In genomic region chr14:75002392-75003249, GRCh38 we compare ENCODE assay signal across 1 cellular context.
TF ChIP-seq lines count a peak whose summit lies in the region.

TSS of gene EIF2B2 (plus strand) at chr14:75002921. CDS start at chr14:75002991, 70 bp downstream.

TF ChIP-seq in GM12878, 131 proteins besides CTCF, POLR2A, EP300 and RAD21 (continued from another document):
- TF ChIP-seq, protein P1, sequence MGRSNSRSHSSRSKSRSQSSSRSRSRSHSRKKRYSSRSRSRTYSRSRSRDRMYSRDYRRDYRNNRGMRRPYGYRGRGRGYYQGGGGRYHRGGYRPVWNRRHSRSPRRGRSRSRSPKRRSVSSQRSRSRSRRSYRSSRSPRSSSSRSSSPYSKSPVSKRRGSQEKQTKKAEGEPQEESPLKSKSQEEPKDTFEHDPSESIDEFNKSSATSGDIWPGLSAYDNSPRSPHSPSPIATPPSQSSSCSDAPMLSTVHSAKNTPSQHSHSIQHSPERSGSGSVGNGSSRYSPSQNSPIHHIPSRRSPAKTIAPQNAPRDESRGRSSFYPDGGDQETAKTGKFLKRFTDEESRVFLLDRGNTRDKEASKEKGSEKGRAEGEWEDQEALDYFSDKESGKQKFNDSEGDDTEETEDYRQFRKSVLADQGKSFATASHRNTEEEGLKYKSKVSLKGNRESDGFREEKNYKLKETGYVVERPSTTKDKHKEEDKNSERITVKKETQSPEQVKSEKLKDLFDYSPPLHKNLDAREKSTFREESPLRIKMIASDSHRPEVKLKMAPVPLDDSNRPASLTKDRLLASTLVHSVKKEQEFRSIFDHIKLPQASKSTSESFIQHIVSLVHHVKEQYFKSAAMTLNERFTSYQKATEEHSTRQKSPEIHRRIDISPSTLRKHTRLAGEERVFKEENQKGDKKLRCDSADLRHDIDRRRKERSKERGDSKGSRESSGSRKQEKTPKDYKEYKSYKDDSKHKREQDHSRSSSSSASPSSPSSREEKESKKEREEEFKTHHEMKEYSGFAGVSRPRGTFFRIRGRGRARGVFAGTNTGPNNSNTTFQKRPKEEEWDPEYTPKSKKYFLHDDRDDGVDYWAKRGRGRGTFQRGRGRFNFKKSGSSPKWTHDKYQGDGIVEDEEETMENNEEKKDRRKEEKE (IDR thresholded peaks at IDR 0.05), result no peak
